In genomic region chr3:120102674-120103073, GRCh38 we compare ENCODE assay signal across 12 cellular contexts. TPM values are rescaled to one million over a fixed set of nuclear protein-coding genes. Genes with fewer than 3 reads are reported as not detected.
DNase-seq lines count a peak whose midpoint lies in the region; ATAC-seq lines count a peak whose summit lies in the region.
"Had no signal": no experiment of that assay in that cellular context is flagged by ENCODE, and none has a peak within 500 bp of the region (broad histone marks: within the 10 kb centered on the region; RNA-seq: fewer than 3 reads in every experiment).

No MANE protein-coding gene starts in this region.

- H3K4me1 Mint-ChIP-seq in CD8-positive, alpha-beta memory T cell, result peaks cover 7 to 19% (median 7%) of the 10 kb centered on the region in 3 donors

- POLR2A ChIA-PET in CD8-positive, alpha-beta memory T cell (lab: Charles Lee), result no interaction called here

- no peaks in the 10 kb centered on the region for H3K9me3 Mint-ChIP-seq in CD8-positive, alpha-beta memory T cell
- H3K9me3 Mint-ChIP-seq: activated B cell treated with CpG ODN at 0.5 μM for 24 hours; activated naive CD8-positive, alpha-beta T cell treated with anti-CD3 and anti-CD28 coated beads for 36 hours had no signal

- DNase-seq in NCI-H2029 treated with DMSO at 0.1 percent for 48 hours (lab: John Stamatoyannopoulos, UW), result peak; percentile 89
- peak; percentile 11 to 55 for DNase-seq in cerebellar nuclear complex (lab: John Stamatoyannopoulos, UW)
- peak; percentile 9 for DNase-seq in pons (ENCODE audit: low spot score)
- no peak for DNase-seq in CD8-positive, alpha-beta memory T cell
- no peak for DNase-seq in HT-29 (ENCODE audit: low spot score)
- DNase-seq: activated B cell treated with CpG ODN at 0.5 μM for 24 hours; activated naive CD8-positive, alpha-beta T cell treated with anti-CD3 and anti-CD28 coated beads for 36 hours; GDM1 had no signal

- H3K27me3 Mint-ChIP-seq in CD8-positive, alpha-beta memory T cell, result no peaks in the 10 kb centered on the region
- H3K27me3 Mint-ChIP-seq: activated B cell treated with CpG ODN at 0.5 μM for 24 hours; activated naive CD8-positive, alpha-beta T cell treated with anti-CD3 and anti-CD28 coated beads for 36 hours had no signal

- H3K4me1 ChIP-seq in CD8-positive, alpha-beta memory T cell (ENCODE audit: insufficient read depth, low read length), result no peaks in the 10 kb centered on the region

- no peak overlapping the region for H3K4me3 ChIP-seq in CD8-positive, alpha-beta memory T cell (ENCODE audit: low read length)

- H3K27ac Mint-ChIP-seq in CD8-positive, alpha-beta memory T cell, result peak overlapping the region in 1 of 8 donors; percentile 43
- H3K27ac Mint-ChIP-seq: activated B cell treated with CpG ODN at 0.5 μM for 24 hours; activated naive CD8-positive, alpha-beta T cell treated with anti-CD3 and anti-CD28 coated beads for 36 hours had no signal

- H3K36me3 ChIP-seq in CD8-positive, alpha-beta memory T cell (ENCODE audit: insufficient read depth, low read length), result no peaks in the 10 kb centered on the region

- no peak overlapping the region for H3K4me3 Mint-ChIP-seq in CD8-positive, alpha-beta memory T cell
- H3K4me3 Mint-ChIP-seq: activated B cell treated with CpG ODN at 0.5 μM for 24 hours; activated naive CD8-positive, alpha-beta T cell treated with anti-CD3 and anti-CD28 coated beads for 36 hours had no signal

- H3K9me3 ChIP-seq in CD8-positive, alpha-beta memory T cell (ENCODE audit: low read length), result no peaks in the 10 kb centered on the region

- H3K27ac ChIP-seq in CD8-positive, alpha-beta memory T cell (ENCODE audit: low read depth, low read length), result no peak overlapping the region
- H3K27ac ChIP-seq: C4-2B had no signal

- ATAC-seq in GM18867 (IDR thresholded peaks at IDR 0.05; ENCODE audit: unreplicated experiment) (peak; percentile 41), HG02870 (IDR thresholded peaks at IDR 0.05; ENCODE audit: unreplicated experiment) (no peak), GM21576 (IDR thresholded peaks at IDR 0.05; ENCODE audit: unreplicated experiment) (no peak)

- H3K27me3 ChIP-seq in CD8-positive, alpha-beta memory T cell (ENCODE audit: insufficient read depth, low read length, poor library complexity, severe bottlenecking), result no peaks in the 10 kb centered on the region

- H3K36me3 Mint-ChIP-seq in CD8-positive, alpha-beta memory T cell, result peaks cover 2 to 11% (median 4%) of the 10 kb centered on the region in 3 donors

- CTCF ChIA-PET in CD8-positive, alpha-beta memory T cell (lab: Charles Lee), result no interaction called here

RNA-seq across cellular contexts. Expression of gene GSK3B, which starts 8.4 kb away (rescaled TPM):
- 10 to 100 TPM; 35.7 to 38.0 TPM for total RNA-seq in CD8-positive, alpha-beta memory T cell
- polyA plus RNA-seq in CD8-positive, alpha-beta memory T cell, result 20.0 TPM
- total RNA-seq in HT-29 (2014; rRNA removed; shearing (Covaris generic)), result 23.3 and 25.2 TPM in 2 replicates

Comparison
In these comparisons a context has a peak if more than half of its experiments do, and no peak if none do; other contexts are left out.
1. DNase-seq: peak in NCI-H2029 treated with DMSO at 0.1 percent for 48 hours (single experiment), cerebellar nuclear complex (2 of 2) and pons (single experiment); none in CD8-positive, alpha-beta memory T cell (0 of 5) and HT-29 (single experiment).